25 cellular contexts compared by ENCODE assay signal in genomic region chr10:48703776-48704555, GRCh38. TPM values are rescaled to one million over a fixed set of nuclear protein-coding genes. Genes with fewer than 3 reads are reported as not detected.
"Had no signal": no experiment of that assay in that cellular context is flagged by ENCODE, and none has a peak within 500 bp of the region (broad histone marks: within the 10 kb centered on the region; RNA-seq: fewer than 3 reads in every experiment).

No MANE protein-coding gene starts in this region.

- H3K9me3 ChIP-seq: right atrium auricular region, testis had no signal

- H3K27me3 Mint-ChIP-seq: activated CD8-positive, alpha-beta T cell treated with anti-CD3 and anti-CD28 coated beads for 36 hours had no signal

- H3K9ac ChIP-seq: neural progenitor cell had no signal

- FAIRE-seq: astrocyte, urothelium cell line had no signal

- H3K9me3 Mint-ChIP-seq: activated CD8-positive, alpha-beta T cell treated with anti-CD3 and anti-CD28 coated beads for 36 hours; activated T-cell treated with anti-CD3 and anti-CD28 coated beads, Interleukin-2, amount 50 U/mL, for 4 hours; activated T-helper 17 cell treated with anti-CD3 and anti-CD28 coated beads, Interleukin-2, amount 50 U/mL, for 72 hours; naive thymus-derived CD8-positive, alpha-beta T cell; neural progenitor cell had no signal

- DNase-seq: activated CD4-positive, alpha-beta T cell treated with anti-CD3 and anti-CD28 coated beads for 1 hour; activated CD4-positive, alpha-beta T cell treated with anti-CD3 and anti-CD28 coated beads, Interleukin-2, amount 50 U/mL, for 1 hour; activated CD8-positive, alpha-beta T cell treated with anti-CD3 and anti-CD28 coated beads for 36 hours; activated gamma-delta T cell treated with Interleukin-2 at 50 U/mL for 16 hours; activated naive CD4-positive, alpha-beta T cell treated with anti-CD3 and anti-CD28 coated beads, Interleukin-2, amount 50 U/mL, for 16 hours; activated T-cell treated with anti-CD3 and anti-CD28 coated beads, Interleukin-2, amount 50 U/mL, for 4 hours; amniotic stem cell; brain microvascular endothelial cell; cortex of kidney; foreskin fibroblast; left ventricle myocardium superior; naive thymus-derived CD8-positive, alpha-beta T cell; stimulated activated CD4-positive, alpha-beta T cell treated with anti-CD3 and anti-CD28 coated beads, Interleukin-1b, Interleukin-23, amount 100 ng/mL, for 48 hours; stimulated activated CD4-positive, alpha-beta T cell treated with anti-CD3 and anti-CD28 coated beads, Interleukin-4, amount 100 ng/mL, for 4 hours; stimulated activated naive CD4-positive, alpha-beta T cell treated with Interleukin-2 at 50 U/mL for 16 hours; T-helper 2 cell; testis; trophoblast cell had no signal

- H3K36me3 ChIP-seq: brain microvascular endothelial cell, neural progenitor cell, right atrium auricular region had no signal

- H3K27me3 ChIP-seq: neural progenitor cell, right atrium auricular region, testis had no signal

- H3K36me3 Mint-ChIP-seq: naive thymus-derived CD8-positive, alpha-beta T cell; neural progenitor cell had no signal

- H3K4me3 Mint-ChIP-seq: activated CD8-positive, alpha-beta T cell treated with anti-CD3 and anti-CD28 coated beads for 36 hours; activated T-cell treated with anti-CD3 and anti-CD28 coated beads, Interleukin-2, amount 50 U/mL, for 4 hours; activated T-helper 17 cell treated with anti-CD3 and anti-CD28 coated beads, Interleukin-2, amount 50 U/mL, for 72 hours; naive thymus-derived CD8-positive, alpha-beta T cell; neural progenitor cell had no signal

- H3K4me3 ChIP-seq: neural progenitor cell, right atrium auricular region, smooth muscle cell, testis had no signal

- H3K4me1 Mint-ChIP-seq: activated T-helper 17 cell treated with anti-CD3 and anti-CD28 coated beads, Interleukin-2, amount 50 U/mL, for 72 hours had no signal

- H3K27ac ChIP-seq: brain microvascular endothelial cell, neural progenitor cell, right atrium auricular region, testis had no signal

- H3K27ac Mint-ChIP-seq: activated CD8-positive, alpha-beta T cell treated with anti-CD3 and anti-CD28 coated beads for 36 hours; activated T-helper 17 cell treated with anti-CD3 and anti-CD28 coated beads, Interleukin-2, amount 50 U/mL, for 72 hours; naive thymus-derived CD8-positive, alpha-beta T cell; neural progenitor cell had no signal

- ATAC-seq: activated CD8-positive, alpha-beta T cell treated with anti-CD3 and anti-CD28 coated beads for 36 hours; activated T-cell treated with anti-CD3 and anti-CD28 coated beads, Interleukin-2, amount 50 U/mL, for 4 hours; activated T-helper 17 cell treated with anti-CD3 and anti-CD28 coated beads, Interleukin-2, amount 50 U/mL, for 72 hours; esophagus mucosa; left ventricle myocardium superior; naive thymus-derived CD8-positive, alpha-beta T cell had no signal

RNA-seq across cellular contexts. Expression of gene WDFY4, which starts 19.3 kb away (rescaled TPM):
- total RNA-seq: smooth muscle cell had no signal
- polyA plus RNA-seq: smooth muscle cell had no signal
